Comparison of ENCODE assay signal across 22 cellular contexts in the genomic region with DNA sequence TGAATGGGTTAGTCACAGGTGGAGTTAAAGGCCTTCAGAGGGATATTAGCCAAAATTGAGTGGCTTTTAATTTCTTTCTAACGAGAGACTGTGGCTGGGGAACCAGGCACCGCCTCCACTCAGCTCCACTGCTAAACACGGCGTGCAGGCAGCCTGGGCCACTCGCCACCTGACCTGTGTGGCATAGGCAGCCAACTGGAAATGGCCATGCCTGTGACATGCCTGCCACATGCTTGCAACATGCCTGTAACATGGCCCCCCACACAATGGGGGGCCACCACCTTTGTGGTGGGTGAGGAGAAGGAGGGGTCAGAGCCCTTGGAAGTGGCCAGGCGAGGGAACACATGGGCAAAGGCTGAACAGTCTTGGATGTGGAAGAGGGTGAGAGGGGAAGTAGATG.
DNase-seq lines count a peak whose midpoint lies in the region; ATAC-seq, FAIRE-seq and TF ChIP-seq lines count a peak whose summit lies in the region.
"Had no signal": no experiment of that assay in that cellular context is flagged by ENCODE, and none has a peak within 500 bp of the region (broad histone marks: within the 10 kb centered on the region; RNA-seq: fewer than 3 reads in every experiment).

No MANE protein-coding gene starts in this region.

- no peak overlapping the region for H3K14ac ChIP-seq in H1 (ENCODE audit: insufficient read length)

- H2BK12ac ChIP-seq in H1 (ENCODE audit: low read depth, low read length), result peak overlapping the region; percentile 63; the same call in 1 of the 2 replicates

- DNase-seq in GM23338 (ENCODE audit: low spot score) (no peak), H1 (ENCODE audit: low read depth in 1 of 2, low spot score in 2 of 2) (no peak), nephron progenitor cell (no peak), H4 (ENCODE audit: low spot score) (no peak), pons (ENCODE audit: low spot score) (no peak)
- DNase-seq: CD4-positive, alpha-beta T cell; DMS153; DMS79; GDM1; GOT3; HCEC 1CT; HFFc6; IMR-90 had no signal

- H4K5ac ChIP-seq in H1 (ENCODE audit: insufficient read length, low read depth, low read length), result no peak overlapping the region

- CTCF ChIA-PET in H1 (lab: Charles Lee; ENCODE audit: partially characterized antibody), result interaction anchor here (0.7 kb wide), 1 partner anchor 64 kb away, joined by 3 read pairs; no protein-coding TSS in a partner anchor

- H3K9ac ChIP-seq in BLaER1, result no peak overlapping the region
- H3K9ac ChIP-seq in H1 (replicated peaks in 1 of 4; ENCODE audit: extremely low read depth in 1 of 4, low read depth in 3 of 4, low read length in 3 of 4), result no peak overlapping the region

- H2BK20ac ChIP-seq in H1 (ENCODE audit: low read length), result peak overlapping the region; percentile 90; the same call in 1 of the 2 replicates

- H3K4me3 ChIP-seq in BLaER1, result no peak overlapping the region
- H3K4me3 ChIP-seq in GM23338, result peak overlapping the region; percentile 54; the same call in 1 of the 2 replicates
- peak overlapping the region in 1 of 4 experiments; percentile 53; a peak in 3 of 8 replicates for H3K4me3 ChIP-seq in H1 (ENCODE audit: extremely low read depth in 1 of 4, insufficient read depth in 2 of 4, low read depth in 3 of 4, low read length in 4 of 4)
- H3K4me3 ChIP-seq: K562 had no signal

- H3K9me2 ChIP-seq in GM23338 (ENCODE audit: insufficient read depth), result no peaks in the 10 kb centered on the region

- peaks cover 9% of the 10 kb centered on the region; the same call in 1 of the 2 replicates for H3K23me2 ChIP-seq in H1 (ENCODE audit: low read depth, low read length)

- H3K9me3 ChIP-seq in BLaER1, result no peaks in the 10 kb centered on the region
- no peaks in the 10 kb centered on the region for H3K9me3 ChIP-seq in H1 (ENCODE audit: insufficient read depth in 2 of 2, low read depth in 1 of 2, low read length in 1 of 2)

- TF ChIP-seq EP300 in H1 (IDR thresholded peaks at IDR 0.05; ENCODE audit: borderline replicate concordance in 1 of 2, low read depth in 2 of 2, low read length in 2 of 2), result no peak

- H4K20me1 ChIP-seq in BLaER1 (peaks cover 8% of the 10 kb centered on the region; the same call in 1 of the 2 replicates), GM23338 (replicated peaks; ENCODE audit: insufficient read depth) (no peaks in the 10 kb centered on the region; the same call in 1 of the 2 replicates), H1 (replicated peaks in 1 of 2; ENCODE audit: control insufficient read depth in 1 of 2, insufficient read depth in 2 of 2, low read length in 2 of 2) (peaks cover 0 to 5% of the 10 kb centered on the region in 2 experiments)

- H2BK120ac ChIP-seq in H1 (replicated peaks; ENCODE audit: low read depth, low read length), result no peak overlapping the region

- H2BK15ac ChIP-seq in H1 (ENCODE audit: low read length), result no peak overlapping the region

- no peak overlapping the region; the same call in 1 of the 2 replicates for H4K8ac ChIP-seq in H1 (ENCODE audit: extremely low read depth, insufficient read depth, low read length)

- H3K9me3 Mint-ChIP-seq in GM23338 (no peaks in the 10 kb centered on the region), nephron progenitor cell (no peaks in the 10 kb centered on the region)
- H3K9me3 Mint-ChIP-seq: CD4-positive, alpha-beta T cell; HFFc6 had no signal

- peak overlapping the region; percentile 36 for H3K18ac ChIP-seq in H1 (ENCODE audit: extremely low read depth, low read length)

- H3K4me1 Mint-ChIP-seq in GM23338, result peaks cover 48% of the 10 kb centered on the region
- peaks cover 73% of the 10 kb centered on the region for H3K4me1 Mint-ChIP-seq in nephron progenitor cell
- H3K4me1 Mint-ChIP-seq: B cell had no signal

- H3K23ac ChIP-seq in H1 (ENCODE audit: insufficient read length), result no peak overlapping the region

- H3K4me3 Mint-ChIP-seq in GM23338 (no peak overlapping the region), nephron progenitor cell (peak overlapping the region; percentile 63)
- H3K4me3 Mint-ChIP-seq: B cell; CD4-positive, alpha-beta T cell; HFFc6 had no signal

- H3K27me3 ChIP-seq in BLaER1, result peaks cover 69% of the 10 kb centered on the region
- H3K27me3 ChIP-seq in GM23338 (ENCODE audit: insufficient read depth), result peaks cover 78% of the 10 kb centered on the region
- H3K27me3 ChIP-seq in H1 (replicated peaks in 1 of 4; ENCODE audit: control insufficient read depth in 3 of 4, extremely low read depth in 1 of 4, insufficient read depth in 3 of 4, low read length in 3 of 4), result peaks cover 12 to 66% (median 58%) of the 10 kb centered on the region in 4 experiments

- no peak for TF ChIP-seq CTCF in GM23338 (conservative IDR thresholded peaks at IDR 0.05; ENCODE audit: low read depth in 2 of 2)
- TF ChIP-seq CTCF in H1 (IDR thresholded peaks at IDR 0.05; ENCODE audit: control extremely low read depth in 1 of 3, insufficient read depth in 1 of 3, low read depth in 1 of 3, low read length in 3 of 3), result no peak
- no peak for TF ChIP-seq CTCF in nephron progenitor cell (IDR thresholded peaks at IDR 0.05)

- H3K79me1 ChIP-seq in H1 (ENCODE audit: low read depth, low read length), result no peaks in the 10 kb centered on the region

- H3K56ac ChIP-seq in H1 (replicated peaks; ENCODE audit: insufficient read length, low read depth, low read length), result no peak overlapping the region

- H2AK5ac ChIP-seq in H1 (ENCODE audit: low read depth, low read length), result no peak overlapping the region

- no peaks in the 10 kb centered on the region for H3K36me3 ChIP-seq in BLaER1
- no peaks in the 10 kb centered on the region for H3K36me3 ChIP-seq in GM23338 (ENCODE audit: insufficient read depth)
- no peaks in the 10 kb centered on the region for H3K36me3 ChIP-seq in H1 (ENCODE audit: control insufficient read depth in 2 of 4, insufficient read depth in 4 of 4, low read length in 3 of 4)

- WGBS in H1 (ENCODE audit: extremely low coverage in 1 of 2, insufficient coverage in 1 of 2, insufficient read length in 1 of 2, insufficient replicate concordance in 2 of 2, low coverage in 1 of 2, low lambda C conversion rate in 2 of 2, missing lambda C conversion rate in 1 of 2), 2 experiments, result 73% methylated on average over 6 of the region's 6 CpGs; no CpG with 5 or more reads in 1 of the 2 experiments

- no peak for TF ChIP-seq POLR2A in H1 (IDR thresholded peaks at IDR 0.05; ENCODE audit: control extremely low read depth in 1 of 2, low read depth in 2 of 2, low read length in 2 of 2)

- H3K4ac ChIP-seq in H1 (replicated peaks; ENCODE audit: insufficient read length, low read depth, low read length), result peak overlapping the region; percentile 74

- H3K4me1 ChIP-seq in BLaER1 (peaks cover 54% of the 10 kb centered on the region), GM23338 (ENCODE audit: insufficient read depth) (peaks cover 47% of the 10 kb centered on the region), H1 (replicated peaks in 1 of 4; ENCODE audit: control insufficient read depth in 3 of 4, insufficient read depth in 4 of 4, low read length in 3 of 4) (peaks cover 3 to 24% (median 10%) of the 10 kb centered on the region in 4 experiments)

- TF ChIP-seq RAD21 in H1 (IDR thresholded peaks at IDR 0.05 in 1 of 2, conservative IDR thresholded peaks at IDR 0.05 in 1 of 2; ENCODE audit: low read depth in 2 of 2, low read length in 2 of 2), result no peak

- peak overlapping the region; percentile 70 for H4K91ac ChIP-seq in H1 (replicated peaks; ENCODE audit: insufficient read length, low read length)

- POLR2A ChIA-PET in H1 (lab: Charles Lee; ENCODE audit: partially characterized antibody), result no interaction called here

- H2BK5ac ChIP-seq in H1 (ENCODE audit: low read depth, low read length), result peak overlapping the region; percentile 41; the same call in 1 of the 2 replicates

- FAIRE-seq in H1 (lab: Jason Lieb, UNC), result no peak
- FAIRE-seq: GM12892, GM18507, HTR-8/SVneo, K562 had no signal

- no peaks in the 10 kb centered on the region; the same call in 2 of the 3 replicates for H3K36me3 Mint-ChIP-seq in GM23338 (ENCODE audit: low read depth)
- no peaks in the 10 kb centered on the region for H3K36me3 Mint-ChIP-seq in nephron progenitor cell (ENCODE audit: low read depth)

- H3K27me3 Mint-ChIP-seq in GM23338 (ENCODE audit: insufficient read depth, low read depth, poor library complexity) (peaks cover 62% of the 10 kb centered on the region), nephron progenitor cell (ENCODE audit: low read depth, poor library complexity) (peaks cover 32% of the 10 kb centered on the region)

- H3K27ac ChIP-seq in BLaER1, result no peak overlapping the region
- no peak overlapping the region for H3K27ac ChIP-seq in GM23338 (ENCODE audit: low read depth)
- H3K27ac ChIP-seq in H1 (ENCODE audit: low read depth, low read length), result no peak overlapping the region
- H3K27ac ChIP-seq: C4-2B had no signal

- H3K79me2 ChIP-seq in GM23338 (replicated peaks; ENCODE audit: insufficient read depth) (no peaks in the 10 kb centered on the region), H1 (ENCODE audit: control insufficient read depth in 1 of 2, insufficient read depth in 2 of 2, low read length in 2 of 2) (no peaks in the 10 kb centered on the region)

- ATAC-seq in GM23338 (no peak), HG02970 (IDR thresholded peaks at IDR 0.05; ENCODE audit: low FRiP score, unreplicated experiment) (no peak), GM19035 (IDR thresholded peaks at IDR 0.05; ENCODE audit: unreplicated experiment) (no peak)
- ATAC-seq: K562 had no signal

- H3K4me2 ChIP-seq in BLaER1, result peak overlapping the region; percentile 82
- peak overlapping the region; percentile 86 for H3K4me2 ChIP-seq in GM23338
- peak overlapping the region; percentile 68 to 88; a peak in 2 of 4 replicates for H3K4me2 ChIP-seq in H1 (ENCODE audit: insufficient read depth in 1 of 2, low read depth in 2 of 2, low read length in 2 of 2)

- H3K27ac Mint-ChIP-seq in GM23338 (no peak overlapping the region), nephron progenitor cell (peak overlapping the region; percentile 15)
- H3K27ac Mint-ChIP-seq: B cell; CD4-positive, alpha-beta T cell; HFFc6 had no signal

- H2AFZ ChIP-seq in GM23338 (peak overlapping the region; percentile 93), H1 (ENCODE audit: low read length) (peak overlapping the region; percentile 47; the same call in 1 of the 2 replicates)

- no peaks in the 10 kb centered on the region; the same call in 1 of the 2 replicates for H3F3A ChIP-seq in GM23338 (replicated peaks; ENCODE audit: low read depth)

TF ChIP-seq in H1, 55 proteins besides CTCF, POLR2A, EP300 and RAD21:
- TF ChIP-seq NANOG (IDR thresholded peaks at IDR 0.05; ENCODE audit: insufficient read depth, low read depth, low read length, poor library complexity, severe bottlenecking) (no peak), ASH2L (IDR thresholded peaks at IDR 0.05; ENCODE audit: low read length) (no peak), TBP (IDR thresholded peaks at IDR 0.05; ENCODE audit: low read depth, low read length) (no peak), BRCA1 (IDR thresholded peaks at IDR 0.05; ENCODE audit: low read depth, low read length) (no peak), RFX5 (IDR thresholded peaks at IDR 0.05; ENCODE audit: borderline replicate concordance, low read depth, low read length) (no peak), JUN (IDR thresholded peaks at IDR 0.05; ENCODE audit: low read depth, low read length) (no peak), CBX8 (IDR thresholded peaks at IDR 0.05; ENCODE audit: borderline replicate concordance, low read depth, low read length) (no peak), PHF8 (conservative IDR thresholded peaks at IDR 0.05; ENCODE audit: low read depth, low read length) (no peak), SP1 (IDR thresholded peaks at IDR 0.05; ENCODE audit: low read depth, low read length) (no peak)
